Comparison of ENCODE assay signal across 20 cellular contexts in the genomic region with DNA sequence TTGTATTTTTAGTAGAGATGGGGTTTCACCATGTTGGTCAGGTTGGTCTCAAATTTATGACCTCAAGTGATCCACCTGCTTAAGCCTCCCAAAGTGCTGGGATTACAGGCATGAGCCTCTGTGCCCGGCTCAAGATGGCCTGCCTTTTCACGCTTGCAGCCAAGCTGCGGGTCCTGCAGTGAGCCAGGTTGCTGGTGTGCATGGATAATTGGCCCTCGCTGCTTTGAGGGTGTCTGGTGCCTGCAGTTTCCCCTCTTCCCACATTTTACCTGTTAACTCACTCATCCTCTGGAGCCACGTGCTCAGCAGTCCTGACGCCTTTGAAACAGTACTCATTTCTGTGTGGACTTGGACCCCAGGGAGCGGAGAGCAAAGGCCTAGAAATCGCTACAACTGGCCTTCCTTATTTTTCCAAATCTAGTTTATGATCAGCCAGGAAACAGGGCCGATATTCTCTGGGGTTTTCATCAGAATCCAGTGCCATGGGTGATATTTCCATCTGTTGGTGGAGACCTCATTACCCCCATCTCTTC. TPM values are rescaled to one million over a fixed set of nuclear protein-coding genes. Genes with fewer than 3 reads are reported as not detected.
DNase-seq lines count a peak whose midpoint lies in the region; ATAC-seq and TF ChIP-seq lines count a peak whose summit lies in the region.
"Had no signal": no experiment of that assay in that cellular context is flagged by ENCODE, and none has a peak within 500 bp of the region (broad histone marks: within the 10 kb centered on the region; RNA-seq: fewer than 3 reads in every experiment).

No MANE protein-coding gene starts in this region.

- intact Hi-C loops in CD4-positive, alpha-beta memory T cell (cut with micrococcal nuclease) = loop anchor here (5.0 kb wide), 1 partner anchor 56 kb away; no protein-coding TSS in a partner anchor

- no peak for DNase-seq in T-helper 1 cell
- DNase-seq in CD4-positive, alpha-beta memory T cell = no peak
- no peak for DNase-seq in activated naive CD8-positive, alpha-beta T cell treated with anti-CD3 and anti-CD28 coated beads, Interleukin-2, amount 10 ng/mL, durations not matched to agents 7 days and 5 days
- DNase-seq in nephron progenitor cell = no peak
- no peak for DNase-seq in AG08396 (ENCODE audit: low spot score)
- DNase-seq in DMS 273 (lab: John Stamatoyannopoulos, UW; ENCODE audit: unreplicated experiment) = no peak
- DNase-seq: activated B cell treated with CpG ODN at 0.5 μM for 24 hours; anterior cingulate cortex; BE2C; effector CD8-positive, alpha-beta T cell; esophagus squamous epithelium; H7; Kasumi-1; NCI-H1092; NCI-H2029 treated with DMSO at 0.1 percent for 48 hours; nucleus accumbens; SHP77 treated with DMSO at 0.1 percent for 48 hours had no signal

- H3K27me3 ChIP-seq in CD4-positive, alpha-beta memory T cell (ENCODE audit: insufficient read depth, low read length) = no peaks in the 10 kb centered on the region
- H3K27me3 ChIP-seq: BE2C, esophagus squamous epithelium had no signal

- peaks cover 43% of the 10 kb centered on the region for H3K4me1 Mint-ChIP-seq in T-helper 1 cell treated with Interleukin-12 subunit alpha and Interleukin-12 subunit beta and Interleukin-4 antibody, amounts not matched to agents 30 μg/mL and 1 μg/mL, for 36 hours (ENCODE audit: low read depth)
- peaks cover 18 to 42% (median 33%) of the 10 kb centered on the region in 4 donors for H3K4me1 Mint-ChIP-seq in CD4-positive, alpha-beta memory T cell
- H3K4me1 Mint-ChIP-seq in activated naive CD8-positive, alpha-beta T cell treated with anti-CD3 and anti-CD28 coated beads, Interleukin-2, amount 10 ng/mL, durations not matched to agents 7 days and 5 days = peaks cover 49% of the 10 kb centered on the region
- peaks cover 42% of the 10 kb centered on the region for H3K4me1 Mint-ChIP-seq in nephron progenitor cell

- no peaks in the 10 kb centered on the region for H3K27me3 Mint-ChIP-seq in T-helper 1 cell treated with Interleukin-12 subunit alpha and Interleukin-12 subunit beta and Interleukin-4 antibody, amounts not matched to agents 30 μg/mL and 1 μg/mL, for 36 hours (ENCODE audit: low read depth)
- no peaks in the 10 kb centered on the region for H3K27me3 Mint-ChIP-seq in CD4-positive, alpha-beta memory T cell
- H3K27me3 Mint-ChIP-seq in activated naive CD8-positive, alpha-beta T cell treated with anti-CD3 and anti-CD28 coated beads, Interleukin-2, amount 10 ng/mL, durations not matched to agents 7 days and 5 days = no peaks in the 10 kb centered on the region
- H3K27me3 Mint-ChIP-seq in nephron progenitor cell (ENCODE audit: low read depth, poor library complexity) = no peaks in the 10 kb centered on the region
- H3K27me3 Mint-ChIP-seq: activated B cell treated with CpG ODN at 0.5 μM for 24 hours had no signal

- H3K27ac Mint-ChIP-seq in T-helper 1 cell treated with Interleukin-12 subunit alpha and Interleukin-12 subunit beta and Interleukin-4 antibody, amounts not matched to agents 30 μg/mL and 1 μg/mL, for 36 hours = peak overlapping the region; percentile 57
- H3K27ac Mint-ChIP-seq in CD4-positive, alpha-beta memory T cell = peak overlapping the region in 6 of 7 donors; percentile 12 to 78 (median 48)
- H3K27ac Mint-ChIP-seq in activated naive CD8-positive, alpha-beta T cell treated with anti-CD3 and anti-CD28 coated beads, Interleukin-2, amount 10 ng/mL, durations not matched to agents 7 days and 5 days = peak overlapping the region; percentile 77
- H3K27ac Mint-ChIP-seq in nephron progenitor cell = peak overlapping the region; percentile 58
- H3K27ac Mint-ChIP-seq: activated B cell treated with CpG ODN at 0.5 μM for 24 hours had no signal

- H3K36me3 Mint-ChIP-seq in T-helper 1 cell treated with Interleukin-12 subunit alpha and Interleukin-12 subunit beta and Interleukin-4 antibody, amounts not matched to agents 30 μg/mL and 1 μg/mL, for 36 hours (ENCODE audit: low read depth) = peaks cover 41% of the 10 kb centered on the region
- H3K36me3 Mint-ChIP-seq in CD4-positive, alpha-beta memory T cell = peaks cover 19 to 29% of the 10 kb centered on the region in 2 donors
- H3K36me3 Mint-ChIP-seq in activated naive CD8-positive, alpha-beta T cell treated with anti-CD3 and anti-CD28 coated beads, Interleukin-2, amount 10 ng/mL, durations not matched to agents 7 days and 5 days = peaks cover 28% of the 10 kb centered on the region
- peaks cover 19% of the 10 kb centered on the region for H3K36me3 Mint-ChIP-seq in nephron progenitor cell (ENCODE audit: low read depth)

- no peak overlapping the region for H3K4me3 ChIP-seq in CD4-positive, alpha-beta memory T cell (ENCODE audit: low read length in 2 of 2)
- H3K4me3 ChIP-seq: esophagus squamous epithelium had no signal

- H3K36me3 ChIP-seq in CD4-positive, alpha-beta memory T cell (ENCODE audit: insufficient read depth, low read length) = peaks cover 12% of the 10 kb centered on the region

- H3K27ac ChIP-seq in CD4-positive, alpha-beta memory T cell (ENCODE audit: low read depth, low read length) = no peak overlapping the region

- POLR2A ChIA-PET in CD4-positive, alpha-beta memory T cell (lab: Charles Lee; ENCODE audit: partially characterized antibody) = no interaction called here
- POLR2A ChIA-PET in activated naive CD8-positive, alpha-beta T cell treated with anti-CD3 and anti-CD28 coated beads, Interleukin-2, amount 10 ng/mL, durations not matched to agents 7 days and 5 days (lab: Charles Lee) = no interaction called here

- no peaks in the 10 kb centered on the region for H3K9me3 Mint-ChIP-seq in T-helper 1 cell treated with Interleukin-12 subunit alpha and Interleukin-12 subunit beta and Interleukin-4 antibody, amounts not matched to agents 30 μg/mL and 1 μg/mL, for 36 hours
- no peaks in the 10 kb centered on the region for H3K9me3 Mint-ChIP-seq in CD4-positive, alpha-beta memory T cell
- H3K9me3 Mint-ChIP-seq in activated naive CD8-positive, alpha-beta T cell treated with anti-CD3 and anti-CD28 coated beads, Interleukin-2, amount 10 ng/mL, durations not matched to agents 7 days and 5 days = no peaks in the 10 kb centered on the region
- no peaks in the 10 kb centered on the region for H3K9me3 Mint-ChIP-seq in nephron progenitor cell
- H3K9me3 Mint-ChIP-seq: activated B cell treated with CpG ODN at 0.5 μM for 24 hours had no signal

- no peak for ATAC-seq in activated naive CD8-positive, alpha-beta T cell treated with anti-CD3 and anti-CD28 coated beads, Interleukin-2, amount 10 ng/mL, durations not matched to agents 7 days and 5 days (ENCODE audit: low read depth)
- ATAC-seq in HG02970 (IDR thresholded peaks at IDR 0.05; ENCODE audit: low FRiP score, unreplicated experiment) = no peak
- ATAC-seq: left colon had no signal

- no peaks in the 10 kb centered on the region for H3K9me3 ChIP-seq in CD4-positive, alpha-beta memory T cell (ENCODE audit: control insufficient read depth in 1 of 2, low read length in 2 of 2)
- H3K9me3 ChIP-seq: BE2C, esophagus squamous epithelium had no signal

- H3K4me3 Mint-ChIP-seq in T-helper 1 cell treated with Interleukin-12 subunit alpha and Interleukin-12 subunit beta and Interleukin-4 antibody, amounts not matched to agents 30 μg/mL and 1 μg/mL, for 36 hours = no peak overlapping the region
- peak overlapping the region in 1 of 8 donors; percentile 44 for H3K4me3 Mint-ChIP-seq in CD4-positive, alpha-beta memory T cell
- peak overlapping the region; percentile 28 for H3K4me3 Mint-ChIP-seq in activated naive CD8-positive, alpha-beta T cell treated with anti-CD3 and anti-CD28 coated beads, Interleukin-2, amount 10 ng/mL, durations not matched to agents 7 days and 5 days
- H3K4me3 Mint-ChIP-seq in nephron progenitor cell = no peak overlapping the region
- H3K4me3 Mint-ChIP-seq: activated B cell treated with CpG ODN at 0.5 μM for 24 hours had no signal

- TF ChIP-seq CTCF in nephron progenitor cell (IDR thresholded peaks at IDR 0.05) = no peak

- CTCF ChIA-PET in CD4-positive, alpha-beta memory T cell (lab: Charles Lee; ENCODE audit: partially characterized antibody) = interaction anchor here (1.1 kb wide), 1 partner anchor 31 kb away, joined by 3 read pairs; no protein-coding TSS in a partner anchor

- H3K4me1 ChIP-seq in CD4-positive, alpha-beta memory T cell (ENCODE audit: insufficient read depth, low read length) = peaks cover 21% of the 10 kb centered on the region

RNA-seq across cellular contexts. Expression of a gene that starts 42.2 kb away (rescaled TPM):
- 10 to 100 TPM; 79.8 to 94.2 TPM for total RNA-seq in CD4-positive, alpha-beta memory T cell
- 10 to 100 TPM in 1 of 2 donors, 1 to 10 TPM in 1; 8.5 to 19.9 TPM for polyA plus RNA-seq in CD4-positive, alpha-beta memory T cell
- 10 to 100 TPM; 29.9 to 32.0 TPM for total RNA-seq in activated naive CD8-positive, alpha-beta T cell treated with anti-CD3 and anti-CD28 coated beads, Interleukin-2, amount 10 ng/mL, durations not matched to agents 7 days and 5 days
